8 cellular contexts compared by ENCODE assay signal in genomic region chr2:65055427-65056214, GRCh38. TPM values are rescaled to one million over a fixed set of nuclear protein-coding genes. Genes with fewer than 3 reads are reported as not detected.
DNase-seq lines count a peak whose midpoint lies in the region; ATAC-seq, FAIRE-seq and TF ChIP-seq lines count a peak whose summit lies in the region.

No MANE protein-coding gene starts in this region.

- peaks cover 19% of the 10 kb centered on the region for H3K4me1 Mint-ChIP-seq in Caco-2 (ENCODE audit: low read depth, unreplicated experiment)
- H3K4me1 Mint-ChIP-seq in stimulated activated naive CD8-positive, alpha-beta T cell treated with anti-CD3 and anti-CD28 coated beads, Interleukin-15, amount 100 ng/mL, for 72 hours: peaks cover 72% of the 10 kb centered on the region

- H3K27me3 Mint-ChIP-seq in Caco-2 (ENCODE audit: insufficient read depth, unreplicated experiment): no peaks in the 10 kb centered on the region
- H3K27me3 Mint-ChIP-seq in stimulated activated naive CD8-positive, alpha-beta T cell treated with anti-CD3 and anti-CD28 coated beads, Interleukin-15, amount 100 ng/mL, for 72 hours: no peaks in the 10 kb centered on the region

- TSS peak; percentile 45 for BruUV-seq in Caco-2 (replicated peaks; lab: Mats Ljungman, UMichigan)

- H3K9me3 Mint-ChIP-seq in Caco-2 (ENCODE audit: unreplicated experiment): no peaks in the 10 kb centered on the region
- no peaks in the 10 kb centered on the region for H3K9me3 Mint-ChIP-seq in stimulated activated naive CD8-positive, alpha-beta T cell treated with anti-CD3 and anti-CD28 coated beads, Interleukin-15, amount 100 ng/mL, for 72 hours

- CTCF ChIA-PET in Caco-2 (lab: Charles Lee): interaction anchor here (0.5 to 2.4 kb wide), 10 partner anchors 9 to 305 kb away, joined by 3 to 12 read pairs (median 6); partner anchors contain the start of genes ACTR2 and RAB1A

- no peak for FAIRE-seq in GM19239 (lab: Jason Lieb, UNC)

- H3K36me3 ChIP-seq in Caco-2 (ENCODE audit: control insufficient read depth, insufficient read depth, low read length): no peaks in the 10 kb centered on the region; the same call in 1 of the 2 replicates
- no peaks in the 10 kb centered on the region for H3K36me3 ChIP-seq in lower lobe of right lung

- TF ChIP-seq CTCF in Caco-2 (IDR thresholded peaks at IDR 0.05; ENCODE audit: insufficient read depth in 1 of 2, low read depth in 1 of 2, low read length in 1 of 2, severe bottlenecking in 1 of 2, unreplicated experiment in 1 of 2): no peak
- TF ChIP-seq CTCF in cardiac fibroblast (IDR thresholded peaks at IDR 0.05; ENCODE audit: low read depth, low read length): no peak
- TF ChIP-seq CTCF in lower lobe of right lung (IDR thresholded peaks at IDR 0.05): no peak

- peaks cover 14% of the 10 kb centered on the region for H3K36me3 Mint-ChIP-seq in Caco-2 (ENCODE audit: insufficient read depth, unreplicated experiment)

- H3K27ac Mint-ChIP-seq in Caco-2 (ENCODE audit: unreplicated experiment): peak overlapping the region; percentile 42
- peak overlapping the region; percentile 86 to 94 for H3K27ac Mint-ChIP-seq in stimulated activated naive CD8-positive, alpha-beta T cell treated with anti-CD3 and anti-CD28 coated beads, Interleukin-15, amount 100 ng/mL, for 72 hours

- ATAC-seq in GM19397 (IDR thresholded peaks at IDR 0.05; ENCODE audit: unreplicated experiment): peak; percentile 32
- ATAC-seq in HG03432 (IDR thresholded peaks at IDR 0.05; ENCODE audit: unreplicated experiment): peak; percentile 40
- peak; percentile 55 to 57 for ATAC-seq in lower lobe of right lung
- peak; percentile 41 for ATAC-seq in stimulated activated naive CD8-positive, alpha-beta T cell treated with anti-CD3 and anti-CD28 coated beads, Interleukin-15, amount 100 ng/mL, for 72 hours

- no peaks in the 10 kb centered on the region for H3K9me3 ChIP-seq in Caco-2
- H3K9me3 ChIP-seq in lower lobe of right lung: no peaks in the 10 kb centered on the region

- peak overlapping the region; percentile 88 for H3K27ac ChIP-seq in lower lobe of right lung

- H3K27me3 ChIP-seq in Caco-2 (replicated peaks; ENCODE audit: control insufficient read depth, insufficient read depth, low read length) (no peaks in the 10 kb centered on the region), lower lobe of right lung (ENCODE audit: low read depth) (no peaks in the 10 kb centered on the region)

- peak overlapping the region; percentile 99 for H3K4me3 Mint-ChIP-seq in Caco-2 (ENCODE audit: unreplicated experiment)
- H3K4me3 Mint-ChIP-seq in stimulated activated naive CD8-positive, alpha-beta T cell treated with anti-CD3 and anti-CD28 coated beads, Interleukin-15, amount 100 ng/mL, for 72 hours: peak overlapping the region; percentile 87 to 99

- POLR2A ChIA-PET in Caco-2 (lab: Charles Lee): interaction anchor here (0.6 to 2.1 kb wide), 16 partner anchors 9 to 402 kb away, joined by 3 to 40 read pairs (median 4); partner anchors contain the start of genes ACTR2, RAB1A and SERTAD2

- peak overlapping the region; percentile 78 for H3K4me3 ChIP-seq in Caco-2 (ENCODE audit: low read depth, low read length)
- peak overlapping the region; percentile 74 to 76 for H3K4me3 ChIP-seq in cardiac fibroblast (replicated peaks in 1 of 2; ENCODE audit: low read depth in 2 of 2, low read length in 2 of 2)
- peak overlapping the region; percentile 85 for H3K4me3 ChIP-seq in lower lobe of right lung

- intact Hi-C loops in Caco-2 (cut with micrococcal nuclease; ENCODE audit: unreplicated experiment): loop anchor here (2.0 kb wide), 1 partner anchor 75 kb away; the partner anchor contains the start of gene RAB1A
- intact Hi-C loops in lower lobe of right lung (cut with DNase I): no loop called here

- H3K4me1 ChIP-seq in Caco-2 (peaks cover 22% of the 10 kb centered on the region), lower lobe of right lung (peaks cover 49% of the 10 kb centered on the region)

- DNase-seq in Caco-2 (peak in 1 of 2 experiments; percentile 64), SHP77 treated with DMSO at 0.1 percent for 48 hours (lab: John Stamatoyannopoulos, UW) (peak; percentile 52), cardiac fibroblast (ENCODE audit: low read depth in 2 of 2) (no peak), lower lobe of right lung (peak; percentile 80), GM19239 (ENCODE audit: insufficient read length, low spot score) (no peak)
- DNase-seq in stimulated activated naive CD8-positive, alpha-beta T cell treated with anti-CD3 and anti-CD28 coated beads, Interleukin-15, amount 100 ng/mL, for 72 hours: no peak

RNA-seq across cellular contexts. Expression of gene CEP68, which starts 0.6 kb away (rescaled TPM):
- total RNA-seq in Caco-2 (2022) (12.9 and 14.0 TPM in 2 replicates), lower lobe of right lung (12.6 TPM)

Comparison
In these comparisons a context has a peak if more than half of its experiments do, and no peak if none do; other contexts are left out.
1. DNase-seq: peak in SHP77 treated with DMSO at 0.1 percent for 48 hours (single experiment) and lower lobe of right lung (single experiment); none in cardiac fibroblast (0 of 2), stimulated activated naive CD8-positive, alpha-beta T cell treated with anti-CD3 and anti-CD28 coated beads, Interleukin-15, amount 100 ng/mL, for 72 hours (0 of 2) and GM19239 (single experiment).
2. Peak in every context shown above with its lines, with median percentiles within 50 percentile points of each other: H3K4me3 ChIP-seq and ATAC-seq.